In the genomic region with DNA sequence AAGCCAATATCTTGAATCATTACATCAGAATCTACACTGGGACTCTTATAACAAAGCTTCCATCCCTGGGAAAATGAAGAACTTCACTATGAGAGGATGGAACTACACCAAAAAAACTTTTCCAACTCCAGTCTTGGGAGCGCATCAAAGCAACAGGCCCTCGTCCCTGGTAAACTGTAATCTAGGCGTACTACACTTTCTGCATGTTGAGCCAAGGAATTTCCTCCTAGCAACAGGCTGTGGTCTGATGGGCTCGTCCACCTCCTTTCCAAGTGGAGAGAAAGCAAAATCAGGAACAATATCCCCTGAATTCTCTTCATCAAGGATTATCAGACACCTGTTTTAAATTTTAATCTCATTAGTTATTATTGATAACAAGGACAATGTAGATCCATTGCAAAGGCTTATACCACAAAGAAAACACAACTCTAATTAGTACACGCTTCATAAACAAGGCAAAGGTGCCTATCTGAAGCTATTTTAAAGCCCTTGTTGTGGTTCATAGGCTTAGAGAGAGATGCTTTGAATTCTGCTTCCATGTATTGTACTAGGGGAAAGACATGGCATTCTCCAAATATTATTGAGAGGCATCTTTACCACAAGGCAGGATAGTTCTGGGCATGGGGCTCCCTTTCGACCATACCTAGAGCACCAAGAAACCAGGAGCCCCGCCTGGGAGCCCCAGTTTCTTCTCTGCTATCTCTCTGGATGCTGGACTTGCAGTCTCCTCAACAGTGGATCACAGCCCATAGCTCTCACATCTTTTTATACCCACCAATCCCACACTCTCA, we compare ENCODE assay signal across 2 cellular contexts.
TF ChIP-seq lines count a peak whose summit lies in the region.

No MANE protein-coding gene starts in this region.

TF ChIP-seq in SK-N-SH treated with all-trans-retinoic acid at 6 μM for 48 hours, 23 proteins besides CTCF, POLR2A, EP300 and RAD21 (continued from another document):
- TF ChIP-seq, protein P1, sequence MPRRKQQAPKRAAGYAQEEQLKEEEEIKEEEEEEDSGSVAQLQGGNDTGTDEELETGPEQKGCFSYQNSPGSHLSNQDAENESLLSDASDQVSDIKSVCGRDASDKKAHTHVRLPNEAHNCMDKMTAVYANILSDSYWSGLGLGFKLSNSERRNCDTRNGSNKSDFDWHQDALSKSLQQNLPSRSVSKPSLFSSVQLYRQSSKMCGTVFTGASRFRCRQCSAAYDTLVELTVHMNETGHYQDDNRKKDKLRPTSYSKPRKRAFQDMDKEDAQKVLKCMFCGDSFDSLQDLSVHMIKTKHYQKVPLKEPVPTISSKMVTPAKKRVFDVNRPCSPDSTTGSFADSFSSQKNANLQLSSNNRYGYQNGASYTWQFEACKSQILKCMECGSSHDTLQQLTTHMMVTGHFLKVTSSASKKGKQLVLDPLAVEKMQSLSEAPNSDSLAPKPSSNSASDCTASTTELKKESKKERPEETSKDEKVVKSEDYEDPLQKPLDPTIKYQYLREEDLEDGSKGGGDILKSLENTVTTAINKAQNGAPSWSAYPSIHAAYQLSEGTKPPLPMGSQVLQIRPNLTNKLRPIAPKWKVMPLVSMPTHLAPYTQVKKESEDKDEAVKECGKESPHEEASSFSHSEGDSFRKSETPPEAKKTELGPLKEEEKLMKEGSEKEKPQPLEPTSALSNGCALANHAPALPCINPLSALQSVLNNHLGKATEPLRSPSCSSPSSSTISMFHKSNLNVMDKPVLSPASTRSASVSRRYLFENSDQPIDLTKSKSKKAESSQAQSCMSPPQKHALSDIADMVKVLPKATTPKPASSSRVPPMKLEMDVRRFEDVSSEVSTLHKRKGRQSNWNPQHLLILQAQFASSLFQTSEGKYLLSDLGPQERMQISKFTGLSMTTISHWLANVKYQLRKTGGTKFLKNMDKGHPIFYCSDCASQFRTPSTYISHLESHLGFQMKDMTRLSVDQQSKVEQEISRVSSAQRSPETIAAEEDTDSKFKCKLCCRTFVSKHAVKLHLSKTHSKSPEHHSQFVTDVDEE (CRISPR knock-in tag; IDR thresholded peaks at IDR 0.05) = no peak
- TF ChIP-seq ZNF70 (CRISPR knock-in tag; IDR thresholded peaks at IDR 0.05) = no peak
- no peak for TF ChIP-seq CSDC2 (CRISPR knock-in tag; IDR thresholded peaks at IDR 0.05)
- TF ChIP-seq, protein P2, sequence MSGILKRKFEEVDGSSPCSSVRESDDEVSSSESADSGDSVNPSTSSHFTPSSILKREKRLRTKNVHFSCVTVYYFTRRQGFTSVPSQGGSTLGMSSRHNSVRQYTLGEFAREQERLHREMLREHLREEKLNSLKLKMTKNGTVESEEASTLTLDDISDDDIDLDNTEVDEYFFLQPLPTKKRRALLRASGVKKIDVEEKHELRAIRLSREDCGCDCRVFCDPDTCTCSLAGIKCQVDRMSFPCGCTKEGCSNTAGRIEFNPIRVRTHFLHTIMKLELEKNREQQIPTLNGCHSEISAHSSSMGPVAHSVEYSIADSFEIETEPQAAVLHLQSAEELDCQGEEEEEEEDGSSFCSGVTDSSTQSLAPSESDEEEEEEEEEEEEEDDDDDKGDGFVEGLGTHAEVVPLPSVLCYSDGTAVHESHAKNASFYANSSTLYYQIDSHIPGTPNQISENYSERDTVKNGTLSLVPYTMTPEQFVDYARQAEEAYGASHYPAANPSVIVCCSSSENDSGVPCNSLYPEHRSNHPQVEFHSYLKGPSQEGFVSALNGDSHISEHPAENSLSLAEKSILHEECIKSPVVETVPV (CRISPR knock-in tag; IDR thresholded peaks at IDR 0.05) = no peak
- no peak for TF ChIP-seq PPARA (CRISPR knock-in tag; IDR thresholded peaks at IDR 0.05; ENCODE audit: borderline replicate concordance)
- no peak for TF ChIP-seq GLIS3 (CRISPR knock-in tag; IDR thresholded peaks at IDR 0.05)

TF ChIP-seq in endothelial cell of umbilical vein, 7 proteins besides CTCF, POLR2A, EP300 and RAD21 (continued from another document):
- TF ChIP-seq POLR2AphosphoS5 (IDR thresholded peaks at IDR 0.05; ENCODE audit: insufficient read depth, low read depth, low read length) (no peak), MYC (IDR thresholded peaks at IDR 0.05; ENCODE audit: low read depth, low read length) (no peak), EZH2 (IDR thresholded peaks at IDR 0.05; ENCODE audit: borderline replicate concordance, low read depth, low read length, severe bottlenecking) (no peak), FOS (IDR thresholded peaks at IDR 0.05; ENCODE audit: borderline replicate concordance, insufficient read depth, low read length) (no peak)
- TF ChIP-seq, protein P3, sequence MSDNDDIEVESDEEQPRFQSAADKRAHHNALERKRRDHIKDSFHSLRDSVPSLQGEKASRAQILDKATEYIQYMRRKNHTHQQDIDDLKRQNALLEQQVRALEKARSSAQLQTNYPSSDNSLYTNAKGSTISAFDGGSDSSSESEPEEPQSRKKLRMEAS (IDR thresholded peaks at IDR 0.05; ENCODE audit: insufficient read depth, insufficient read length) = no peak
